In the genomic region with DNA sequence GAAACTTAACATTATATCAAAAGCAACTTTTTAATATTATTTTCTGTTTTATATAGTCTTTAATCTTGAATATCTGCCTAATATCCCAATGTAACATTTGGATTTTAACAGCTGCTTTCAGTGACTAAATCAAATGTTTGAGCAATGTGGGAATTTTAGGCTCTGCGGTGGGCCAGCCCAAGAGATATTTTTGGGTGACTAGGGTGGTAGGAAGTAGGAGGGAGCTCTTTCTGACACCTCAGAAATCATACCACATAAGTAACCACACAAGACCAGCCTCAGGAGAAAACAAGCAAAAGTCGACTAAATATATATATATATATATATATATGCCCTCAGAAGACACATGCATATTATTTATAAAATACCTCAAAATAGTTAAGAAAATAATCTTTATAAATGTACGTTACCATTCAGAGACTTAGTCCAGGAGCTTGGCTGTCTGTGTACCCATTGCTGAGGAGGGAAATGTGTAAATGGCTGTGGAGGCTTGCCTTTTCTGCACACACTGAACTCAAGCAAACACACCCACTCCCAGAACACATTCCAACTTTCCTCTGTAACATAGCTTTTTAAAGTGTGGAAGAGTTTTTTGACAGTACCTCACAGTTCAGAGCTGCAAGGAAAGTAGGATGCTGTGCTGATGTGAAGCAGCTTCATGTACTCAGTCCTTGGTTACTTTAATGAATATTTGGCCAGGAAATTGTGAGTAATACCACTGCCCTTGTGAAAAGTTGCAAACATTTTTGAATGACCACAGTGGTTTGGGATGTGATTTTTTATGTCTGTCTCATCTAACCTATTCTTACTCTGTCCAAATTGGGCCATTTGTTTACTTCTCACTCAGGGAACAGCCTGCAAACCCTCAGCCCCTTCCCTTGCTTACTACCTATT, we compare ENCODE assay signal across 14 cellular contexts. TPM values are rescaled to one million over a fixed set of nuclear protein-coding genes. Genes with fewer than 3 reads are reported as not detected.
DNase-seq lines count a peak whose midpoint lies in the region; ATAC-seq and TF ChIP-seq lines count a peak whose summit lies in the region.
"Had no signal": no experiment of that assay in that cellular context is flagged by ENCODE, and none has a peak within 500 bp of the region (broad histone marks: within the 10 kb centered on the region; RNA-seq: fewer than 3 reads in every experiment).

Gene RTL3, minus strand, starts transcription at position 478 of the 894 bp plus-strand sequence. CDS start 908 bp downstream, outside the sequence.

- H3K4me3 ChIP-seq in HL-60 (replicated peaks; ENCODE audit: insufficient read depth, low read length) (no peak within 1 kb of the TSS), breast epithelium (peak within 1 kb of the TSS in 2 of 3 donors; percentile 5 to 19), upper lobe of right lung (no peak within 1 kb of the TSS), vagina (no peak within 1 kb of the TSS)
- H3K4me3 ChIP-seq: GM23338, lung had no signal

- no peak for TF ChIP-seq POLR2A in breast epithelium (IDR thresholded peaks at IDR 0.05)
- TF ChIP-seq POLR2A in vagina (IDR thresholded peaks at IDR 0.05): no peak

- H3K27me3 ChIP-seq in HL-60 (ENCODE audit: insufficient read depth, poor library complexity, severe bottlenecking) (no peaks in the 10 kb centered on the region), breast epithelium (peaks cover 0 to 53% of the 10 kb centered on the region in 2 donors), upper lobe of right lung (no peaks in the 10 kb centered on the region), vagina (no peaks in the 10 kb centered on the region)

- H3K36me3 Mint-ChIP-seq in natural killer cell treated with Interleukin-12 subunit alpha and Interleukin-12 subunit beta and Interleukin-15 and Interleukin-18, amount 100 ng/mL, for 72 hours: no peaks in the 10 kb centered on the region

- intact Hi-C loops in breast epithelium (cut with DNase I; ENCODE audit: low total_unique reads): no loop called here
- intact Hi-C loops in upper lobe of right lung (cut with DNase I): no loop called here
- intact Hi-C loops in vagina (cut with DNase I): no loop called here

- TF ChIP-seq CTCF in HL-60 (IDR thresholded peaks at IDR 0.05; ENCODE audit: insufficient read depth, low read length) (no peak), breast epithelium (IDR thresholded peaks at IDR 0.05) (no peak), upper lobe of right lung (IDR thresholded peaks at IDR 0.05) (no peak), vagina (IDR thresholded peaks at IDR 0.05) (no peak)

- H3K27ac ChIP-seq in HL-60 (replicated peaks) (peak within 1 kb of the TSS; percentile 24), breast epithelium (peak within 1 kb of the TSS in 1 of 2 donors; percentile 19), upper lobe of right lung (no peak within 1 kb of the TSS), vagina (no peak within 1 kb of the TSS)

- H3K36me3 ChIP-seq in breast epithelium (no peaks in the 10 kb centered on the region), upper lobe of right lung (no peaks in the 10 kb centered on the region), vagina (no peaks in the 10 kb centered on the region)

- H3K4me3 Mint-ChIP-seq in natural killer cell treated with Interleukin-12 subunit alpha and Interleukin-12 subunit beta and Interleukin-15 and Interleukin-18, amount 100 ng/mL, for 72 hours: peak within 1 kb of the TSS; percentile 68
- H3K4me3 Mint-ChIP-seq: GM23338 had no signal

- H3K27ac Mint-ChIP-seq in natural killer cell treated with Interleukin-12 subunit alpha and Interleukin-12 subunit beta and Interleukin-15 and Interleukin-18, amount 100 ng/mL, for 72 hours: peak within 1 kb of the TSS; percentile 54 to 86
- H3K27ac Mint-ChIP-seq: GM23338 had no signal

- H3K4me1 Mint-ChIP-seq in natural killer cell treated with Interleukin-12 subunit alpha and Interleukin-12 subunit beta and Interleukin-15 and Interleukin-18, amount 100 ng/mL, for 72 hours (ENCODE audit: low read depth in 2 of 2): peaks cover 14 to 31% of the 10 kb centered on the region in 2 donors
- H3K4me1 Mint-ChIP-seq: GM23338 had no signal

- H3K9me3 Mint-ChIP-seq in natural killer cell treated with Interleukin-12 subunit alpha and Interleukin-12 subunit beta and Interleukin-15 and Interleukin-18, amount 100 ng/mL, for 72 hours: no peaks in the 10 kb centered on the region
- H3K9me3 Mint-ChIP-seq: GM23338 had no signal

- no peaks in the 10 kb centered on the region for H3K4me1 ChIP-seq in breast epithelium
- H3K4me1 ChIP-seq in upper lobe of right lung: no peaks in the 10 kb centered on the region
- no peaks in the 10 kb centered on the region for H3K4me1 ChIP-seq in vagina

- H3K9me3 ChIP-seq in breast epithelium (no peaks in the 10 kb centered on the region), upper lobe of right lung (no peaks in the 10 kb centered on the region), vagina (no peaks in the 10 kb centered on the region)

- DNase-seq in GM03348 (ENCODE audit: low spot score) (peak; percentile 46), HL-60 (ENCODE audit: low read depth in 1 of 2, low spot score in 1 of 2) (no peak), breast epithelium (ENCODE audit: low spot score in 2 of 2) (no peak), NCI-H524 treated with DMSO at 0.1 percent for 48 hours (lab: John Stamatoyannopoulos, UW) (no peak), upper lobe of right lung (no peak), vagina (ENCODE audit: extremely low spot score in 2 of 2) (no peak)
- DNase-seq in natural killer cell treated with Interleukin-12 subunit alpha and Interleukin-12 subunit beta and Interleukin-15 and Interleukin-18, amount 100 ng/mL, for 72 hours (ENCODE audit: low spot score): peak; percentile 63
- DNase-seq in activated effector memory CD4-positive, alpha-beta T cell treated with Interleukin-2 at 50 U/mL for 16 hours: no peak
- DNase-seq: activated CD4-positive, alpha-beta T cell treated with anti-CD3 and anti-CD28 coated beads, Interleukin-2, amount 50 U/mL, for 48 hours; effector CD4-positive, alpha-beta T cell; OCI-M1 had no signal

- peak; percentile 71 to 82 for ATAC-seq in natural killer cell treated with Interleukin-12 subunit alpha and Interleukin-12 subunit beta and Interleukin-15 and Interleukin-18, amount 100 ng/mL, for 72 hours
- ATAC-seq in upper lobe of right lung: no peak
- ATAC-seq: GM23338 had no signal

- peaks cover 0 to 15% of the 10 kb centered on the region in 2 donors for H3K27me3 Mint-ChIP-seq in natural killer cell treated with Interleukin-12 subunit alpha and Interleukin-12 subunit beta and Interleukin-15 and Interleukin-18, amount 100 ng/mL, for 72 hours

RNA-seq across cellular contexts. Expression of gene RTL3, which starts in this region (rescaled TPM):
- total RNA-seq in breast epithelium (1 to 10 TPM in 1 of 3 donors, under 1 TPM in 1, not detected in 1; 0.44 to 1.6 TPM), upper lobe of right lung (not detected), vagina (not detected)
- total RNA-seq in natural killer cell treated with Interleukin-12 subunit alpha and Interleukin-12 subunit beta and Interleukin-15 and Interleukin-18, amount 100 ng/mL, for 72 hours: under 1 TPM in 1 of 2 donors, not detected in 1; 0.14 TPM
- total RNA-seq: GM23338, ureter had no signal

Comparison
In these comparisons a context has a peak if more than half of its experiments do, and no peak if none do; other contexts are left out.
1. Peak in DNase-seq and ATAC-seq in natural killer cell treated with Interleukin-12 subunit alpha and Interleukin-12 subunit beta and Interleukin-15 and Interleukin-18, amount 100 ng/mL, for 72 hours; RNA of the gene not detected or under 1 TPM.
2. H3K4me3 ChIP-seq: peak in breast epithelium (2 of 3); none in HL-60 (single experiment), upper lobe of right lung (single experiment) and vagina (0 of 2).